Comparison of ENCODE assay signal across 10 cellular contexts in the genomic region with DNA sequence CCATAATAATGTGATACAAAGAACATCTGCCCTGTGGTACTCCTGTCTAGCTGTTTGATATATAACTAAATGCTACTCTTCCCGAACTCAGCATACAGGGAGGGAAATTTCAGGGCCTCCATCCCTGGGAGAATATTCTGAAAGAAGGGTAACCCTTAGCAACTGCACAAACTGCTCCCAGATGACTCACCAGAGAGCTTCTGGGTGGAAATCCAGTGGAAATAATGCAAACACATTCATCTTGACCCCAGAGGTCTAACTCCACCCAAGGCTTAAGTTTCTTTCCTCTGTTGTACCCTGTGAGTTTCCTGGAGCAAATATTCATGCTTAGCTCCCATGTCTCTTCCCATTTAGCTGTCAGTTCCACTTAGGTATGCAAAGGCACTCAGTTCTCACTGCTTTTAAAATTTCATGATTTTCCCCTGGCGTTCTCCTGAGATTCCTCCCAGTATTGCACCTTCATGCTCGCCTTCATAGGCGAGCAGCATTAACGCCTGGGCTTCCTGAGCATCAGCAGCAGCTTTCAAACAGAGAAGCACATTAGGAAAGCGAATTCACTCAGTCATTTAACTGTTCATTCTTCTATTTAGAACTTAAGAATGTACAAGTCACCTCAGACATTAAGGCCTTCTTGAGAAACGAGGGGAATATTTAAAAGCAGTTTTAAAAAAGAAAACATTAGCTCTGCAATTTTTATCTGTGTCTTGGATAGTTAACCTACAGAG. TPM values are rescaled to one million over a fixed set of nuclear protein-coding genes. Genes with fewer than 3 reads are reported as not detected.
DNase-seq lines count a peak whose midpoint lies in the region; ATAC-seq, FAIRE-seq and TF ChIP-seq lines count a peak whose summit lies in the region.
"Had no signal": no experiment of that assay in that cellular context is flagged by ENCODE, and none has a peak within 500 bp of the region (broad histone marks: within the 10 kb centered on the region; RNA-seq: fewer than 3 reads in every experiment).

No MANE protein-coding gene starts in this region.

- H3K27ac ChIP-seq in A549, result peak overlapping the region; percentile 76 to 85
- H3K27ac ChIP-seq in esophagus squamous epithelium, result peak overlapping the region in 3 of 4 donors; percentile 47 to 76 (median 48)
- no peak overlapping the region for H3K27ac ChIP-seq in A673 (ENCODE audit: low read depth, low read length, poor library complexity, severe bottlenecking)

- no peaks in the 10 kb centered on the region for H3K9me3 ChIP-seq in A549
- no peaks in the 10 kb centered on the region for H3K9me3 ChIP-seq in esophagus squamous epithelium
- H3K9me3 ChIP-seq in A673 (ENCODE audit: low read depth, low read length, poor library complexity, severe bottlenecking), result no peaks in the 10 kb centered on the region
- H3K9me3 ChIP-seq: BE2C had no signal

- no peak for TF ChIP-seq RAD21 in A549 (conservative IDR thresholded peaks at IDR 0.05 in 1 of 2, IDR thresholded peaks at IDR 0.05 in 1 of 2)

- CTCF ChIA-PET in A549 (lab: Yijun Ruan, JAX) (interaction anchor here (1.3 to 3.1 kb wide), 4 partner anchors 13 to 118 kb away, joined by 3 to 8 read pairs (median 4); no protein-coding TSS in a partner anchor), A673 (lab: Charles Lee) (interaction anchor here (1.1 kb wide), 1 partner anchor 906 kb away, joined by 3 read pairs; no protein-coding TSS in a partner anchor)
- CTCF ChIA-PET in activated CD4-positive, alpha-beta T cell treated with anti-CD3 and anti-CD28 coated beads, Interleukin-2, amount 10 ng/mL, durations not matched to agents 7 days and 5 days (lab: Charles Lee), result interaction anchor here (1.0 kb wide), 1 partner anchor 65 kb away, joined by 3 read pairs; no protein-coding TSS in a partner anchor

- no peak for TF ChIP-seq EP300 in A549 (IDR thresholded peaks at IDR 0.05)

- H3K27me3 ChIP-seq in esophagus squamous epithelium (no peaks in the 10 kb centered on the region), A673 (replicated peaks; ENCODE audit: insufficient read depth, low read depth, low read length, poor library complexity) (no peaks in the 10 kb centered on the region)
- H3K27me3 ChIP-seq: BE2C had no signal

- 0 out of 3 replicates have a peak overlapping the region, but pooled peaks have one; percentile 22 for H3K4me3 ChIP-seq in A549
- H3K4me3 ChIP-seq in esophagus squamous epithelium, result no peak overlapping the region
- H3K4me3 ChIP-seq in A673 (ENCODE audit: low read depth, low read length, poor library complexity, severe bottlenecking), result no peak overlapping the region

- H3K27ac Mint-ChIP-seq in neural crest cell (ENCODE audit: unreplicated experiment), result peak overlapping the region; percentile 45
- H3K27ac Mint-ChIP-seq in activated CD4-positive, alpha-beta T cell treated with anti-CD3 and anti-CD28 coated beads, Interleukin-2, amount 10 ng/mL, durations not matched to agents 7 days and 5 days, result no peak overlapping the region

- no peak for FAIRE-seq in A549 (lab: Jason Lieb, UNC)

- TF ChIP-seq CTCF in A549 (IDR thresholded peaks at IDR 0.05) (no peak), esophagus squamous epithelium (IDR thresholded peaks at IDR 0.05) (no peak), neural crest cell (conservative IDR thresholded peaks at IDR 0.05) (no peak), A673 (conservative IDR thresholded peaks at IDR 0.05; ENCODE audit: low read depth, low read length) (no peak)

- no TSS peak for BruUV-seq in A673 (replicated peaks; lab: Mats Ljungman, UMichigan)

- DNase-seq in A549 (ENCODE audit: low read depth in 1 of 2, low spot score in 1 of 2) (peak; percentile 15 to 45), M059J (ENCODE audit: low read depth) (peak; percentile 98), esophagus squamous epithelium (lab: John Stamatoyannopoulos, UW) (no peak), neural crest cell (ENCODE audit: low read depth, low spot score) (no peak), A673 (ENCODE audit: low spot score) (no peak), NCI-H2029 treated with DMSO at 0.1 percent for 48 hours (lab: John Stamatoyannopoulos, UW) (no peak)
- no peak for DNase-seq in activated CD4-positive, alpha-beta T cell treated with anti-CD3 and anti-CD28 coated beads, Interleukin-2, amount 10 ng/mL, durations not matched to agents 7 days and 5 days
- DNase-seq: BE2C, left colon had no signal

- ATAC-seq in A549 (peak; percentile 66 to 76), GM21825 (IDR thresholded peaks at IDR 0.05; ENCODE audit: unreplicated experiment) (no peak)
- ATAC-seq: left colon had no signal

- H3K27me3 Mint-ChIP-seq in neural crest cell (ENCODE audit: low read depth), result no peaks in the 10 kb centered on the region
- peaks cover 63% of the 10 kb centered on the region for H3K27me3 Mint-ChIP-seq in activated CD4-positive, alpha-beta T cell treated with anti-CD3 and anti-CD28 coated beads, Interleukin-2, amount 10 ng/mL, durations not matched to agents 7 days and 5 days

- intact Hi-C loops in esophagus squamous epithelium (cut with DNase I) (no loop called here), A673 (cut with micrococcal nuclease; ENCODE audit: unreplicated experiment) (no loop called here)

- H3K4me1 Mint-ChIP-seq in neural crest cell, result peaks cover 30% of the 10 kb centered on the region
- no peaks in the 10 kb centered on the region for H3K4me1 Mint-ChIP-seq in activated CD4-positive, alpha-beta T cell treated with anti-CD3 and anti-CD28 coated beads, Interleukin-2, amount 10 ng/mL, durations not matched to agents 7 days and 5 days

- no peak overlapping the region for H3K4me3 Mint-ChIP-seq in neural crest cell
- no peak overlapping the region for H3K4me3 Mint-ChIP-seq in activated CD4-positive, alpha-beta T cell treated with anti-CD3 and anti-CD28 coated beads, Interleukin-2, amount 10 ng/mL, durations not matched to agents 7 days and 5 days

- H3K4me1 ChIP-seq in A549 (peaks cover 23% of the 10 kb centered on the region), esophagus squamous epithelium (peaks cover 0 to 17% (median 6%) of the 10 kb centered on the region in 3 donors), A673 (ENCODE audit: insufficient read depth, low read length, poor library complexity, severe bottlenecking) (no peaks in the 10 kb centered on the region)

- peak overlapping the region; percentile 75 for H3K4me2 ChIP-seq in A549

- WGBS in A549 (ENCODE audit: missing lambda C conversion rate), result 59% methylated on average over 7 of the region's 7 CpGs
- 66 to 69% methylated on average over 6 to 7 of the region's 7 CpGs for WGBS in esophagus squamous epithelium, 2 donors

- POLR2A ChIA-PET in A549 (lab: Yijun Ruan, JAX) (interaction anchor here (1.0 to 1.1 kb wide), 2 partner anchors 82 to 95 kb away, joined by 3 read pairs; no protein-coding TSS in a partner anchor), A673 (lab: Charles Lee; ENCODE audit: low non-redundant PET) (no interaction called here)
- POLR2A ChIA-PET in activated CD4-positive, alpha-beta T cell treated with anti-CD3 and anti-CD28 coated beads, Interleukin-2, amount 10 ng/mL, durations not matched to agents 7 days and 5 days (lab: Charles Lee), result no interaction called here

- no peaks in the 10 kb centered on the region for H3K36me3 Mint-ChIP-seq in neural crest cell (ENCODE audit: low read depth)
- no peaks in the 10 kb centered on the region for H3K36me3 Mint-ChIP-seq in activated CD4-positive, alpha-beta T cell treated with anti-CD3 and anti-CD28 coated beads, Interleukin-2, amount 10 ng/mL, durations not matched to agents 7 days and 5 days (ENCODE audit: low read depth)

- H3K9me3 Mint-ChIP-seq in neural crest cell, result peaks cover 13% of the 10 kb centered on the region
- no peaks in the 10 kb centered on the region for H3K9me3 Mint-ChIP-seq in activated CD4-positive, alpha-beta T cell treated with anti-CD3 and anti-CD28 coated beads, Interleukin-2, amount 10 ng/mL, durations not matched to agents 7 days and 5 days

- H3K36me3 ChIP-seq in esophagus squamous epithelium, result no peaks in the 10 kb centered on the region
- H3K36me3 ChIP-seq in A673 (ENCODE audit: insufficient read depth, low read length, poor library complexity, severe bottlenecking), result no peaks in the 10 kb centered on the region
- H3K36me3 ChIP-seq: BE2C had no signal

- TF ChIP-seq POLR2A in A549 (IDR thresholded peaks at IDR 0.05; ENCODE audit: low read length) (no peak), esophagus squamous epithelium (IDR thresholded peaks at IDR 0.05) (no peak)

TF ChIP-seq in A549, 52 proteins besides CTCF, POLR2A, EP300 and RAD21:
- no peak for TF ChIP-seq FOSB (CRISPR knock-in tag; IDR thresholded peaks at IDR 0.05)
- no peak for TF ChIP-seq FOSL2 (IDR thresholded peaks at IDR 0.05)
- peak; percentile 34; the same call in 1 of the 2 replicates for TF ChIP-seq FOSL2 (CRISPR knock-in tag; IDR thresholded peaks at IDR 0.05)

RNA-seq across cellular contexts. Expression of a gene that starts 43.8 kb away (rescaled TPM):
- polyA plus RNA-seq in A549 (2011; rRNA removed), result 0.93 and 1.0 TPM in 2 replicates
- polyA plus RNA-seq in A549 (2012; cell fraction: cytosol; rRNA removed), result 0.66 and 0.90 TPM in 2 replicates
- polyA plus RNA-seq in A549 (2012; cell fraction: nucleus; rRNA removed), result 1.5 and 1.6 TPM in 2 replicates
- polyA plus RNA-seq in A549 (2017; fragmentation: RNase III; extraction: RNeasy Plus Mini Kit Qiagen cat#74134 plus additional on column Dnase treatment), result 3.1 to 3.7 TPM (median 3.7 TPM) in 3 replicates
- 3.5 and 4.0 TPM in 2 replicates for polyA minus RNA-seq in A549 (2011; rRNA and poly(A)+ RNA removed)
- 85.6 and 156 TPM in 2 replicates for total RNA-seq in M059J (2014; rRNA removed; shearing (Covaris generic))
- 100 to 1,000 TPM in 1 of 4 donors, 10 to 100 TPM in 1, 1 to 10 TPM in 2; 8.1 to 116 (median 19.0) TPM for total RNA-seq in esophagus squamous epithelium
- total RNA-seq in neural crest cell, result 14.7 and 18.0 TPM in 2 replicates
- total RNA-seq in activated CD4-positive, alpha-beta T cell treated with anti-CD3 and anti-CD28 coated beads, Interleukin-2, amount 10 ng/mL, durations not matched to agents 7 days and 5 days, result not detected
- total RNA-seq in A673 (2021), result 1.2 and 2.0 TPM in 2 replicates

RNA-seq across cellular contexts. Expression of a gene that starts 48.9 kb away (rescaled TPM):
- polyA plus RNA-seq in A549 (2011; rRNA removed) (0.05 TPM in 1 of 2 replicates, not detected in the other), A549 (2017; fragmentation: RNase III; extraction: RNeasy Plus Mini Kit Qiagen cat#74134 plus additional on column Dnase treatment) (0.09 TPM in 1 of 3 replicates, not detected in the others)
- polyA plus RNA-seq in A549 (2012; cell fraction: cytosol; rRNA removed), result not detected in 2 replicates
- polyA plus RNA-seq in A549 (2012; cell fraction: nucleus; rRNA removed), result not detected in 2 replicates
- not detected in 2 replicates for polyA minus RNA-seq in A549 (2011; rRNA and poly(A)+ RNA removed)
- 0.05 TPM in 2 replicates for total RNA-seq in M059J (2014; rRNA removed; shearing (Covaris generic))
- total RNA-seq in esophagus squamous epithelium (not detected), neural crest cell (not detected in 2 replicates), A673 (2021) (not detected in 2 replicates)
- not detected for total RNA-seq in activated CD4-positive, alpha-beta T cell treated with anti-CD3 and anti-CD28 coated beads, Interleukin-2, amount 10 ng/mL, durations not matched to agents 7 days and 5 days
- total RNA-seq: left colon had no signal

Comparison
In these comparisons a context has a peak if more than half of its experiments do, and no peak if none do; other contexts are left out.
1. DNase-seq: peak in A549 (2 of 2) and M059J (single experiment); none in esophagus squamous epithelium (single experiment), neural crest cell (single experiment), activated CD4-positive, alpha-beta T cell treated with anti-CD3 and anti-CD28 coated beads, Interleukin-2, amount 10 ng/mL, durations not matched to agents 7 days and 5 days (single experiment), A673 (single experiment) and NCI-H2029 treated with DMSO at 0.1 percent for 48 hours (single experiment).